Comparison of ENCODE assay signal across 10 cellular contexts in the genomic region with DNA sequence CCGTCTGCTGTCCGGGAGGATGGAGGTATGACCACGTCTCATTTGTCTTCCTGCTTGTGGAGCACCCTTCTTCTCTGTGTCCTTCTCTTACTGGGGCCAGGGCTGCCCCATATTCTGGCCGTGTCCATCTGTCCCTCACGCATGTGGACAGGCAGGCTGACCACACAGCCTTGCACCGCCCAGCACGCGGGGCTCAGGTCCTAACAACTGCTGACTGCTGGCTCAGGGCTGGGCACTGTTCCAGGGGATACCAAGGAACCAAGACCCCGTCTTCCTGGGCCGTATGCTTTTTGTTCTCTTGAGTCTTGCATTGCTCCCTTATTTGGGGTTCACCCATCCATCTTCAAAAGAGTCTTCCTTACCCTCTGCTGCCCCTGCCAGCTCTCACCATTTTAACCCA. TPM values are rescaled to one million over a fixed set of nuclear protein-coding genes. Genes with fewer than 3 reads are reported as not detected.
DNase-seq lines count a peak whose midpoint lies in the region; ATAC-seq and TF ChIP-seq lines count a peak whose summit lies in the region.
"Had no signal": no experiment of that assay in that cellular context is flagged by ENCODE, and none has a peak within 500 bp of the region (broad histone marks: within the 10 kb centered on the region; RNA-seq: fewer than 3 reads in every experiment).

No MANE protein-coding gene starts in this region.

- TF ChIP-seq CTCF in osteocyte (IDR thresholded peaks at IDR 0.05) (no peak), endothelial cell (IDR thresholded peaks at IDR 0.05; ENCODE audit: unreplicated experiment) (no peak), GM20000 (IDR thresholded peaks at IDR 0.05; ENCODE audit: extremely low read depth, missing control alignments) (no peak)

- peak; percentile 8 for ATAC-seq in GM18909 (IDR thresholded peaks at IDR 0.05; ENCODE audit: poor library complexity, unreplicated experiment)
- no peak for ATAC-seq in central memory CD8-positive, alpha-beta T cell (replicated peaks; ENCODE audit: extremely low read depth, poor library complexity, severe bottlenecking)
- no peak for ATAC-seq in GM21515 (IDR thresholded peaks at IDR 0.05; ENCODE audit: unreplicated experiment)

- no peaks in the 10 kb centered on the region for H3K36me3 Mint-ChIP-seq in central memory CD8-positive, alpha-beta T cell (ENCODE audit: insufficient read depth)
- H3K36me3 Mint-ChIP-seq in osteocyte (ENCODE audit: unreplicated experiment), result no peaks in the 10 kb centered on the region
- H3K36me3 Mint-ChIP-seq in endothelial cell (ENCODE audit: low read depth, unreplicated experiment), result no peaks in the 10 kb centered on the region

- peak overlapping the region; percentile 6 for H3K27ac Mint-ChIP-seq in central memory CD8-positive, alpha-beta T cell (ENCODE audit: low read depth)
- H3K27ac Mint-ChIP-seq in osteocyte (ENCODE audit: unreplicated experiment) (peak overlapping the region; percentile 62), endothelial cell (ENCODE audit: unreplicated experiment) (no peak overlapping the region)

- H3K4me3 Mint-ChIP-seq in central memory CD8-positive, alpha-beta T cell, result peak overlapping the region; percentile 17
- no peak overlapping the region for H3K4me3 Mint-ChIP-seq in osteocyte (ENCODE audit: unreplicated experiment)
- H3K4me3 Mint-ChIP-seq in endothelial cell (ENCODE audit: unreplicated experiment), result no peak overlapping the region

- H3K9me3 Mint-ChIP-seq in central memory CD8-positive, alpha-beta T cell, result no peaks in the 10 kb centered on the region
- H3K9me3 Mint-ChIP-seq in osteocyte (ENCODE audit: unreplicated experiment) (no peaks in the 10 kb centered on the region), endothelial cell (ENCODE audit: unreplicated experiment) (no peaks in the 10 kb centered on the region)
- H3K9me3 Mint-ChIP-seq: naive thymus-derived CD8-positive, alpha-beta T cell had no signal

- peak; percentile 11 for DNase-seq in HT-29 (ENCODE audit: low spot score)
- DNase-seq in central memory CD8-positive, alpha-beta T cell (ENCODE audit: low spot score in 2 of 2), result no peak
- no peak for DNase-seq in osteocyte (ENCODE audit: extremely low spot score, unreplicated experiment)
- DNase-seq in endothelial cell (ENCODE audit: low spot score), result no peak
- DNase-seq in stimulated activated CD4-positive, alpha-beta T cell treated with anti-CD3 and anti-CD28 coated beads, Interleukin-15, amount 100 ng/mL, for 24 hours, result no peak
- no peak for DNase-seq in GM20000 (ENCODE audit: low spot score)
- DNase-seq: sigmoid colon had no signal

- peaks cover 18% of the 10 kb centered on the region for H3K4me1 Mint-ChIP-seq in central memory CD8-positive, alpha-beta T cell
- H3K4me1 Mint-ChIP-seq in osteocyte (ENCODE audit: unreplicated experiment) (peaks cover 39% of the 10 kb centered on the region), endothelial cell (ENCODE audit: unreplicated experiment) (peaks cover 7% of the 10 kb centered on the region)

- peaks cover 8% of the 10 kb centered on the region for H3K27me3 Mint-ChIP-seq in central memory CD8-positive, alpha-beta T cell
- H3K27me3 Mint-ChIP-seq in osteocyte (ENCODE audit: unreplicated experiment) (no peaks in the 10 kb centered on the region), endothelial cell (ENCODE audit: unreplicated experiment) (peaks cover 8% of the 10 kb centered on the region)

RNA-seq across cellular contexts. Expression of gene SPSB1, which starts 17.5 kb away (rescaled TPM):
- total RNA-seq in HT-29 (2014; rRNA removed; shearing (Covaris generic)), result 8.3 and 11.9 TPM in 2 replicates
- 52.8 and 63.2 TPM in 2 replicates for total RNA-seq in osteocyte
- total RNA-seq in endothelial cell (ENCODE audit: unreplicated experiment), result 8.1 TPM

RNA-seq across cellular contexts. Expression of gene H6PD, which starts 40.6 kb away (rescaled TPM):
- total RNA-seq in HT-29 (2014; rRNA removed; shearing (Covaris generic)), result 7.6 and 10.0 TPM in 2 replicates
- 48.4 and 52.4 TPM in 2 replicates for total RNA-seq in osteocyte
- 18.6 TPM for total RNA-seq in endothelial cell (ENCODE audit: unreplicated experiment)
